ENCODE assay signal across 8 cellular contexts in genomic region chr9:111937781-111938426, GRCh38. TPM values are rescaled to one million over a fixed set of nuclear protein-coding genes. Genes with fewer than 3 reads are reported as not detected.
A peak's percentile ranks its signal among the peaks of the same experiment; 100 is the strongest.
DNase-seq lines count a peak whose midpoint lies in the region; ATAC-seq, FAIRE-seq and TF ChIP-seq lines count a peak whose summit lies in the region.

No MANE protein-coding gene starts in this region.

- H4K20me1 ChIP-seq in astrocyte (ENCODE audit: insufficient read depth, low read length): no peaks in the 10 kb centered on the region

- H3K4me2 ChIP-seq in astrocyte (ENCODE audit: low read length): peak overlapping the region; percentile 27

- H3K4me3 ChIP-seq in CD4-positive, alpha-beta memory T cell (ENCODE audit: low read length in 2 of 2): peak overlapping the region in 1 of 2 donors; percentile 42
- no peak overlapping the region for H3K4me3 ChIP-seq in astrocyte (ENCODE audit: insufficient read depth, low read depth, low read length)
- no peak overlapping the region for H3K4me3 ChIP-seq in uterus

- no peaks in the 10 kb centered on the region for H3K79me2 ChIP-seq in astrocyte (ENCODE audit: insufficient read depth, low read length)

- intact Hi-C loops in CD4-positive, alpha-beta memory T cell (cut with micrococcal nuclease): loop anchor here (5.0 kb wide), 1 partner anchor 64 kb away; no protein-coding TSS in a partner anchor
- intact Hi-C loops in natural killer cell (cut with micrococcal nuclease): no loop called here
- intact Hi-C loops in uterus (cut with DNase I; ENCODE audit: low total_unique reads): no loop called here

- TF ChIP-seq POLR2A in uterus (IDR thresholded peaks at IDR 0.05): no peak

- H3K27ac Mint-ChIP-seq in CD4-positive, alpha-beta memory T cell: peak overlapping the region; percentile 74 to 97 (median 96)
- H3K27ac Mint-ChIP-seq in astrocyte (ENCODE audit: unreplicated experiment) (peak overlapping the region; percentile 30), natural killer cell (peak overlapping the region; percentile 66 to 81)

- peaks cover 12% of the 10 kb centered on the region for H3K36me3 ChIP-seq in CD4-positive, alpha-beta memory T cell (ENCODE audit: insufficient read depth, low read length)
- peaks cover 21% of the 10 kb centered on the region for H3K36me3 ChIP-seq in astrocyte (ENCODE audit: insufficient read depth, low read length)
- H3K36me3 ChIP-seq in uterus: no peaks in the 10 kb centered on the region

- H2AFZ ChIP-seq in astrocyte (ENCODE audit: low read depth, low read length): no peak overlapping the region

- POLR2A ChIA-PET in CD4-positive, alpha-beta memory T cell (lab: Charles Lee; ENCODE audit: partially characterized antibody): interaction anchor here (1.0 to 5.5 kb wide), 11 partner anchors 11 to 395 kb away, joined by 3 to 45 read pairs (median 6); partner anchors contain the start of genes PTBP3, SUSD1 and UGCG

- peaks cover 31% of the 10 kb centered on the region for H3K4me1 ChIP-seq in CD4-positive, alpha-beta memory T cell (ENCODE audit: insufficient read depth, low read length)
- H3K4me1 ChIP-seq in astrocyte (ENCODE audit: insufficient read depth, low read length): peaks cover 9% of the 10 kb centered on the region
- H3K4me1 ChIP-seq in uterus: no peaks in the 10 kb centered on the region

- CTCF ChIA-PET in CD4-positive, alpha-beta memory T cell (lab: Charles Lee; ENCODE audit: partially characterized antibody): interaction anchor here (0.7 to 2.0 kb wide), 5 partner anchors 10 to 137 kb away, joined by 3 to 10 read pairs (median 3); no protein-coding TSS in a partner anchor

- H3K9ac ChIP-seq in astrocyte (ENCODE audit: low read length): no peak overlapping the region

- no peaks in the 10 kb centered on the region for H3K27me3 Mint-ChIP-seq in CD4-positive, alpha-beta memory T cell
- H3K27me3 Mint-ChIP-seq in astrocyte (ENCODE audit: low read depth, unreplicated experiment) (no peaks in the 10 kb centered on the region), natural killer cell (ENCODE audit: low read depth in 2 of 2) (no peaks in the 10 kb centered on the region)

- TF ChIP-seq CTCF in astrocyte (IDR thresholded peaks at IDR 0.05; ENCODE audit: insufficient read depth, low read depth, low read length): no peak
- TF ChIP-seq CTCF in natural killer cell (IDR thresholded peaks at IDR 0.05): no peak
- TF ChIP-seq CTCF in uterus (IDR thresholded peaks at IDR 0.05): no peak

- peaks cover 25 to 41% (median 33%) of the 10 kb centered on the region in 4 donors for H3K4me1 Mint-ChIP-seq in CD4-positive, alpha-beta memory T cell
- H3K4me1 Mint-ChIP-seq in astrocyte (ENCODE audit: low read depth, unreplicated experiment) (peaks cover 50% of the 10 kb centered on the region), natural killer cell (peaks cover 23% of the 10 kb centered on the region in 2 donors)

- ATAC-seq in GM21717 (IDR thresholded peaks at IDR 0.05; ENCODE audit: unreplicated experiment) (peak; percentile 62), natural killer cell (peak; percentile 89 to 98 (median 91)), HG03342 (IDR thresholded peaks at IDR 0.05; ENCODE audit: unreplicated experiment) (no peak)

- H3K27ac ChIP-seq in CD4-positive, alpha-beta memory T cell (ENCODE audit: low read depth, low read length): peak overlapping the region; percentile 39
- H3K27ac ChIP-seq in astrocyte (ENCODE audit: low read depth, low read length): peak overlapping the region; percentile 16
- peak overlapping the region in 1 of 2 donors; percentile 23 for H3K27ac ChIP-seq in uterus

- H3K9me3 ChIP-seq in CD4-positive, alpha-beta memory T cell (ENCODE audit: control insufficient read depth in 1 of 2, low read length in 2 of 2): no peaks in the 10 kb centered on the region
- H3K9me3 ChIP-seq in astrocyte (ENCODE audit: insufficient read depth, low read depth, low read length) (no peaks in the 10 kb centered on the region), uterus (no peaks in the 10 kb centered on the region)

- peak overlapping the region; percentile 57 to 93 (median 82) for H3K4me3 Mint-ChIP-seq in CD4-positive, alpha-beta memory T cell
- no peak overlapping the region for H3K4me3 Mint-ChIP-seq in astrocyte (ENCODE audit: unreplicated experiment)
- H3K4me3 Mint-ChIP-seq in natural killer cell: peak overlapping the region; percentile 69

- no peaks in the 10 kb centered on the region for H3K27me3 ChIP-seq in CD4-positive, alpha-beta memory T cell (ENCODE audit: insufficient read depth, low read length)
- H3K27me3 ChIP-seq in astrocyte (ENCODE audit: insufficient read depth, low read length): no peaks in the 10 kb centered on the region
- no peaks in the 10 kb centered on the region for H3K27me3 ChIP-seq in uterus

- peak; percentile 56 to 79 (median 60) for DNase-seq in CD4-positive, alpha-beta memory T cell
- DNase-seq in T follicular helper cell (ENCODE audit: low read depth) (peak; percentile 12), astrocyte (ENCODE audit: low read depth) (peak; percentile 85), natural killer cell (peak; percentile 20), uterus (peak; percentile 28 to 32), occipital lobe (lab: John Stamatoyannopoulos, UW) (no peak)

- peaks cover 31 to 32% of the 10 kb centered on the region in 2 donors for H3K36me3 Mint-ChIP-seq in CD4-positive, alpha-beta memory T cell
- peaks cover 24% of the 10 kb centered on the region for H3K36me3 Mint-ChIP-seq in astrocyte (ENCODE audit: low read depth, unreplicated experiment)
- peaks cover 12% of the 10 kb centered on the region for H3K36me3 Mint-ChIP-seq in natural killer cell

- peaks cover 0 to 2% (median 0%) of the 10 kb centered on the region in 8 donors for H3K9me3 Mint-ChIP-seq in CD4-positive, alpha-beta memory T cell
- H3K9me3 Mint-ChIP-seq in astrocyte (ENCODE audit: unreplicated experiment) (no peaks in the 10 kb centered on the region), natural killer cell (peaks cover 0 to 2% of the 10 kb centered on the region in 2 donors)

- no peak for FAIRE-seq in astrocyte (lab: Jason Lieb, UNC)

RNA-seq across cellular contexts. Expression of gene UGCG, which starts 41.3 kb away (rescaled TPM):
- 10 to 100 TPM; 26.3 to 29.7 TPM for total RNA-seq in CD4-positive, alpha-beta memory T cell
- polyA plus RNA-seq in CD4-positive, alpha-beta memory T cell: 10 to 100 TPM; 13.0 to 14.7 TPM
- total RNA-seq in astrocyte: 130 and 166 TPM in 2 replicates
- total RNA-seq in natural killer cell: 10 to 100 TPM; 17.9 to 21.4 (median 18.8) TPM
- 10 to 100 TPM; 12.3 to 75.1 (median 34.5) TPM for total RNA-seq in uterus
- total RNA-seq in occipital lobe: 108 TPM

Comparison
In these comparisons a context has a peak if more than half of its experiments do, and no peak if none do; other contexts are left out.
1. H3K27ac Mint-ChIP-seq: peak in every context shown above with its lines; median percentile 96 in CD4-positive, alpha-beta memory T cell; 74 in natural killer cell; 30 in astrocyte.